ENCODE assay signal across 1 cellular context in the genomic region with DNA sequence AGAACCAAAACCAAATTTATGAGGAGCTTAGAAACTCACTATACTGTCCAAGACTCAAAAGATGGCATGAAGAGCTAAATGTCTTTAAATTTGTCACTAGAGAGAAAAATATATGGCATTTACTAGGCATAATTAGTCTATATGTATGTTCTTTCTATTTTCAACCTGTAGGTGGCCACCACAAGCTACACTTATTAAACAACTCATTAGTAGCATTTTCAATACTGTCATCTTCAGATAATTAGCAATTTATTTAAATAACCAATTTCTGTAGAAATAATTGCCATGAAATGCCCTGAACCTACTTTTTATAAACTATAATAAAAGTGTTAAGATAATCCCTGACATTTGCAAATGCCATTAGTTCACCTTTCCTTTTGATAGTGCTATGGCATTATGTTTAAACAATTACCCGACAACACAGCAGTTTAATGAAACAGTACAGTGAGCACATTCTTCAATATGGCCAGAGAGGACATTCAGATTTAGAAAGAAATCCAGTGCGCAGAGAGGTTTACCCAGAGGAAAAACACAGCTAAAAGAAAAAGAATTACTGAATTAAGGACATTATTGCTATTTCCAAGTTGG.
TF ChIP-seq lines count a peak whose summit lies in the region.

No MANE protein-coding gene starts in this region.

TF ChIP-seq in SK-N-SH treated with all-trans-retinoic acid at 6 μM for 48 hours, 23 proteins besides CTCF, POLR2A, EP300 and RAD21 (continued from another document):
- TF ChIP-seq, protein P1, sequence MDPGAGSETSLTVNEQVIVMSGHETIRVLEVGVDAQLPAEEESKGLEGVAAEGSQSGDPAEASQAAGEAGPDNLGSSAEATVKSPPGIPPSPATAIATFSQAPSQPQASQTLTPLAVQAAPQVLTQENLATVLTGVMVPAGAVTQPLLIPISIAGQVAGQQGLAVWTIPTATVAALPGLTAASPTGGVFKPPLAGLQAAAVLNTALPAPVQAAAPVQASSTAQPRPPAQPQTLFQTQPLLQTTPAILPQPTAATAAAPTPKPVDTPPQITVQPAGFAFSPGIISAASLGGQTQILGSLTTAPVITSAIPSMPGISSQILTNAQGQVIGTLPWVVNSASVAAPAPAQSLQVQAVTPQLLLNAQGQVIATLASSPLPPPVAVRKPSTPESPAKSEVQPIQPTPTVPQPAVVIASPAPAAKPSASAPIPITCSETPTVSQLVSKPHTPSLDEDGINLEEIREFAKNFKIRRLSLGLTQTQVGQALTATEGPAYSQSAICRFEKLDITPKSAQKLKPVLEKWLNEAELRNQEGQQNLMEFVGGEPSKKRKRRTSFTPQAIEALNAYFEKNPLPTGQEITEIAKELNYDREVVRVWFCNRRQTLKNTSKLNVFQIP (CRISPR knock-in tag; IDR thresholded peaks at IDR 0.05; ENCODE audit: borderline replicate concordance, low read depth) = no peak
- TF ChIP-seq TCF4 (CRISPR knock-in tag; IDR thresholded peaks at IDR 0.05; ENCODE audit: borderline replicate concordance) (no peak), PPARA (CRISPR knock-in tag; IDR thresholded peaks at IDR 0.05; ENCODE audit: borderline replicate concordance) (no peak), ZNF8 (CRISPR knock-in tag; IDR thresholded peaks at IDR 0.05) (no peak), TSHZ2 (CRISPR knock-in tag; IDR thresholded peaks at IDR 0.05) (no peak), ISL1 (CRISPR knock-in tag; IDR thresholded peaks at IDR 0.05) (no peak), ESRRG (CRISPR knock-in tag; IDR thresholded peaks at IDR 0.05) (no peak)
- TF ChIP-seq, protein P2, sequence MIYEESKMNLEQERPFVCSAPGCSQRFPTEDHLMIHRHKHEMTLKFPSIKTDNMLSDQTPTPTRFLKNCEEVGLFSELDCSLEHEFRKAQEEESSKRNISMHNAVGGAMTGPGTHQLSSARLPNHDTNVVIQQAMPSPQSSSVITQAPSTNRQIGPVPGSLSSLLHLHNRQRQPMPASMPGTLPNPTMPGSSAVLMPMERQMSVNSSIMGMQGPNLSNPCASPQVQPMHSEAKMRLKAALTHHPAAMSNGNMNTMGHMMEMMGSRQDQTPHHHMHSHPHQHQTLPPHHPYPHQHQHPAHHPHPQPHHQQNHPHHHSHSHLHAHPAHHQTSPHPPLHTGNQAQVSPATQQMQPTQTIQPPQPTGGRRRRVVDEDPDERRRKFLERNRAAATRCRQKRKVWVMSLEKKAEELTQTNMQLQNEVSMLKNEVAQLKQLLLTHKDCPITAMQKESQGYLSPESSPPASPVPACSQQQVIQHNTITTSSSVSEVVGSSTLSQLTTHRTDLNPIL (CRISPR knock-in tag; IDR thresholded peaks at IDR 0.05; ENCODE audit: low read depth) = no peak
